ENCODE assay signal across 8 cellular contexts in the genomic region with DNA sequence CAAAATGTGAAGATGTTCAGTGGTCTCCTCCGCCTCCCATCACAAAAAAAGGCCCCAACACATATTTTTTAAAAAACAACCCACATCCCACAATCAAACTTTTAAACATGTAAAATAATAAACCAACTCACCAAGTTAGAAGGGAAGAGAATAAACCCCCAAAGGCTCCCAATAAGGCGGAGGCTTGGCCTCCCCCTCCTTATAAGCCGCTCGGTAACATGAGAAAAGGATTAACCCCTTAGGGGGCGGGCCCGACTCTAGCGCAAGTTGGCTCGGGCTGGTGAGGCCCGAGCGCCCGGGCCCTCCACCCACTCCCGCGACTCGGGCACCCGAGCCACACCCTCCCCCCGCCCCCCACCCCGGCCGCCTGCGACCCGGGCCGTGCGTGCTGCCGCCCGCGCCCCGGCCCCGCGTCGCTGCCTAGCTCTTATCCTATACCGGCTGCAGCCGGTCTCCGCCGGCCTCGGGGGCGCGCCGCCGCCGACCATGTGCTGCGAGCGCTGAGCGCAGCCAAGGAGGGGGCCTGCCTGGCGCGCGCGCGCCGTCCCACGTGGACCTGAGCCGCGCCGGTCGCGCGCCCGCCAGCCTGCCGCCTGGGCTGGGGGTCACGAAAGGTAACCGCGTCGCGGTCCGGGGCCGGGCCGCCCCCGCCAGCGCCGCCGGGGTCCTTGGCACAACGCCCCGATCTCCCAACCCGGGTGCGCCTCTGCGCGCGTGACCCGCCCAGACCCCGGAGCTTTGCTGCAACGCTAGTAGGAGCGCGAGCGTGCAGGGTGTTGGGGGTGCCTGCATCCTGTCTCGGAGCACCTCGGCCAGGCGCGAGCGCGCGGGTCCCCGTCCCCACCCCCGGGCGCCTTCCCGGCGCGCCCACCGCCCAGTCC. TPM values are rescaled to one million over a fixed set of nuclear protein-coding genes. Genes with fewer than 3 reads are reported as not detected.
DNase-seq lines count a peak whose midpoint lies in the region; ATAC-seq and TF ChIP-seq lines count a peak whose summit lies in the region.

Gene ARSG, plus strand, starts transcription at position 541 of the 881 bp plus-strand sequence. CDS start 15,999 bp downstream, outside the sequence.
A gene with protein sequence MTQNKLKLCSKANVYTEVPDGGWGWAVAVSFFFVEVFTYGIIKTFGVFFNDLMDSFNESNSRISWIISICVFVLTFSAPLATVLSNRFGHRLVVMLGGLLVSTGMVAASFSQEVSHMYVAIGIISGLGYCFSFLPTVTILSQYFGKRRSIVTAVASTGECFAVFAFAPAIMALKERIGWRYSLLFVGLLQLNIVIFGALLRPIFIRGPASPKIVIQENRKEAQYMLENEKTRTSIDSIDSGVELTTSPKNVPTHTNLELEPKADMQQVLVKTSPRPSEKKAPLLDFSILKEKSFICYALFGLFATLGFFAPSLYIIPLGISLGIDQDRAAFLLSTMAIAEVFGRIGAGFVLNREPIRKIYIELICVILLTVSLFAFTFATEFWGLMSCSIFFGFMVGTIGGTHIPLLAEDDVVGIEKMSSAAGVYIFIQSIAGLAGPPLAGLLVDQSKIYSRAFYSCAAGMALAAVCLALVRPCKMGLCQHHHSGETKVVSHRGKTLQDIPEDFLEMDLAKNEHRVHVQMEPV (minus strand): TSS at position 173 of the 881 bp plus-strand sequence. CDS start 12,807 bp downstream, outside the sequence.

- no peak within 1 kb of the TSS for H4K8ac ChIP-seq in mesendoderm (ENCODE audit: low read depth, low read length)

- POLR2A ChIA-PET in AG04450 (lab: Yijun Ruan, JAX) = interaction anchor here (0.5 kb wide), 1 partner anchor 48 kb away, joined by 6 read pairs; no protein-coding TSS in a partner anchor
- POLR2A ChIA-PET in activated CD8-positive, alpha-beta T cell treated with anti-CD3 and anti-CD28 coated beads for 36 hours (lab: Charles Lee) = interaction anchor here (0.5 to 4.0 kb wide), 30 partner anchors 13 to 211 kb away, joined by 3 to 31 read pairs (median 4); partner anchors contain the start of genes AMZ2 and WIPI1

- peak within 1 kb of the TSS; percentile 81 for H3K4me2 ChIP-seq in mesendoderm (ENCODE audit: low read length)

- H3K27ac Mint-ChIP-seq in activated CD8-positive, alpha-beta T cell treated with anti-CD3 and anti-CD28 coated beads for 36 hours = peak within 1 kb of the TSS; percentile 96

- peak within 1 kb of the TSS; percentile 17 for H3K4ac ChIP-seq in mesendoderm (ENCODE audit: low read depth, low read length)

- H3K4me3 ChIP-seq in AG04450 (ENCODE audit: low read depth, low read length) (peak within 1 kb of the TSS; percentile 73), mesendoderm (ENCODE audit: low read length) (peak within 1 kb of the TSS; percentile 45)

- peak within 1 kb of the TSS; percentile 89 for H3K23ac ChIP-seq in mesendoderm (ENCODE audit: low read length)

- peak within 1 kb of the TSS; percentile 10 for H2BK120ac ChIP-seq in mesendoderm (ENCODE audit: low read depth, low read length)

- H3K79me2 ChIP-seq in mesendoderm (ENCODE audit: control insufficient read depth, insufficient read depth, low read length) = no peaks in the 10 kb centered on the region

- peak within 1 kb of the TSS; percentile 93 for H3K18ac ChIP-seq in mesendoderm (ENCODE audit: low read length)

- no peaks in the 10 kb centered on the region; the same call in 1 of the 2 replicates for H3K9me3 ChIP-seq in AG04450 (ENCODE audit: control insufficient read depth, insufficient read depth, low read length)

- H4K5ac ChIP-seq in mesendoderm (ENCODE audit: low read length) = no peak within 1 kb of the TSS

- no peaks in the 10 kb centered on the region for H3K79me1 ChIP-seq in mesendoderm (ENCODE audit: low read length)

- no peak within 1 kb of the TSS for H2BK5ac ChIP-seq in mesendoderm (ENCODE audit: low read length)

- peak within 1 kb of the TSS; percentile 72 for H3K9ac ChIP-seq in mesendoderm (ENCODE audit: low read length)

- no peak for TF ChIP-seq CTCF in AG04450 (IDR thresholded peaks at IDR 0.05; ENCODE audit: low read depth, low read length)
- no peak for TF ChIP-seq CTCF in activated CD8-positive, alpha-beta T cell treated with anti-CD3 and anti-CD28 coated beads for 36 hours (IDR thresholded peaks at IDR 0.05)

- H3K36me3 Mint-ChIP-seq in activated CD8-positive, alpha-beta T cell treated with anti-CD3 and anti-CD28 coated beads for 36 hours (ENCODE audit: low read depth) = peaks cover 4% of the 10 kb centered on the region

- no peaks in the 10 kb centered on the region for H3K27me3 Mint-ChIP-seq in activated CD8-positive, alpha-beta T cell treated with anti-CD3 and anti-CD28 coated beads for 36 hours

- H2BK15ac ChIP-seq in mesendoderm (replicated peaks; ENCODE audit: low read depth) = no peak within 1 kb of the TSS

- DNase-seq in AG04450 (ENCODE audit: low read depth, low spot score) (no peak), NCI-H510A (lab: John Stamatoyannopoulos, UW) (peak; percentile 54), mesendoderm (peak; percentile 85)
- peak; percentile 89 for DNase-seq in activated CD8-positive, alpha-beta T cell treated with anti-CD3 and anti-CD28 coated beads for 36 hours
- peak; percentile 75 for DNase-seq in effector CD4-positive, alpha-beta T cell
- peak; percentile 53 for DNase-seq in stimulated activated CD8-positive, alpha-beta memory T cell treated with anti-CD3 and anti-CD28 coated beads, Interleukin-15, amount 100 ng/mL, for 1 hour (ENCODE audit: low read depth)

- peak within 1 kb of the TSS; percentile 88 for H3K56ac ChIP-seq in mesendoderm (ENCODE audit: low read length)

- no peaks in the 10 kb centered on the region for H3K9me3 Mint-ChIP-seq in activated CD8-positive, alpha-beta T cell treated with anti-CD3 and anti-CD28 coated beads for 36 hours

- H3K27me3 ChIP-seq in AG04450 (ENCODE audit: control insufficient read depth, insufficient read depth, low read length) (peaks cover 21% of the 10 kb centered on the region), mesendoderm (ENCODE audit: insufficient read depth, low read length, poor library complexity) (peaks cover 9% of the 10 kb centered on the region)

- intact Hi-C loops in activated CD8-positive, alpha-beta T cell treated with anti-CD3 and anti-CD28 coated beads for 36 hours (cut with micrococcal nuclease) = loop anchor here (5.0 to 10.0 kb wide), 2 partner anchors 66 to 144 kb away; no protein-coding TSS in a partner anchor

- peak within 1 kb of the TSS; percentile 94 for H3K4me3 Mint-ChIP-seq in activated CD8-positive, alpha-beta T cell treated with anti-CD3 and anti-CD28 coated beads for 36 hours

- H3K4me1 ChIP-seq in mesendoderm (ENCODE audit: control insufficient read depth, low read depth, low read length) = no peaks in the 10 kb centered on the region

- H2AK5ac ChIP-seq in mesendoderm (ENCODE audit: low read length) = no peak within 1 kb of the TSS

- no CpG with 5 or more reads among the region's 96 CpGs for WGBS in mesendoderm (ENCODE audit: extremely low coverage, insufficient coverage, low lambda C conversion rate)

- no peaks in the 10 kb centered on the region for H3K36me3 ChIP-seq in mesendoderm (ENCODE audit: control insufficient read depth, insufficient read depth, low read length)

- CTCF ChIA-PET in AG04450 (lab: Charles Lee) = interaction anchor here (0.6 to 3.7 kb wide), 4 partner anchors 23 to 146 kb away, joined by 3 to 13 read pairs (median 8); no protein-coding TSS in a partner anchor
- CTCF ChIA-PET in activated CD8-positive, alpha-beta T cell treated with anti-CD3 and anti-CD28 coated beads for 36 hours (lab: Charles Lee) = interaction anchor here (0.9 to 3.3 kb wide), 8 partner anchors 28 to 146 kb away, joined by 3 to 23 read pairs (median 6); no protein-coding TSS in a partner anchor

- H3K27ac ChIP-seq in AG04450 (ENCODE audit: low read depth, low read length) (no peak within 1 kb of the TSS), mesendoderm (ENCODE audit: low read depth, low read length) (peak within 1 kb of the TSS; percentile 35)

- H3K4me1 Mint-ChIP-seq in activated CD8-positive, alpha-beta T cell treated with anti-CD3 and anti-CD28 coated beads for 36 hours (ENCODE audit: low read depth) = peaks cover 56% of the 10 kb centered on the region

- ATAC-seq in GM18909 (IDR thresholded peaks at IDR 0.05; ENCODE audit: poor library complexity, unreplicated experiment) = peak; percentile 58
- ATAC-seq in HG03139 (IDR thresholded peaks at IDR 0.05; ENCODE audit: unreplicated experiment) = peak; percentile 44
- ATAC-seq in activated CD8-positive, alpha-beta T cell treated with anti-CD3 and anti-CD28 coated beads for 36 hours = peak; percentile 52

RNA-seq across cellular contexts. Expression of gene ARSG, which starts in this region (rescaled TPM):
- polyA plus RNA-seq in AG04450 (2011; rRNA removed) = 1.8 and 1.9 TPM in 2 replicates
- 2.6 and 3.8 TPM in 2 replicates for polyA minus RNA-seq in AG04450 (2011; rRNA and poly(A)+ RNA removed)
- 1 to 10 TPM; 7.2 to 8.4 TPM for total RNA-seq in activated CD8-positive, alpha-beta T cell treated with anti-CD3 and anti-CD28 coated beads for 36 hours
- polyA plus RNA-seq in mesendoderm (2013, experiment 1 of 2) = 1.5 TPM
- 1.6 TPM for polyA plus RNA-seq in mesendoderm (2013, experiment 2 of 2)

RNA-seq across cellular contexts. Expression of the second gene that starts in this region (rescaled TPM):
- polyA plus RNA-seq in AG04450 (2011; rRNA removed) = 1.2 TPM in 2 replicates
- polyA minus RNA-seq in AG04450 (2011; rRNA and poly(A)+ RNA removed) = 1.8 and 2.6 TPM in 2 replicates
- 1 to 10 TPM; 2.3 to 2.8 TPM for total RNA-seq in activated CD8-positive, alpha-beta T cell treated with anti-CD3 and anti-CD28 coated beads for 36 hours
- 0.15 TPM for polyA plus RNA-seq in mesendoderm (2013, experiment 1 of 2)
- 0.17 TPM for polyA plus RNA-seq in mesendoderm (2013, experiment 2 of 2)
